ENCODE assay signal across 9 cellular contexts in the genomic region with DNA sequence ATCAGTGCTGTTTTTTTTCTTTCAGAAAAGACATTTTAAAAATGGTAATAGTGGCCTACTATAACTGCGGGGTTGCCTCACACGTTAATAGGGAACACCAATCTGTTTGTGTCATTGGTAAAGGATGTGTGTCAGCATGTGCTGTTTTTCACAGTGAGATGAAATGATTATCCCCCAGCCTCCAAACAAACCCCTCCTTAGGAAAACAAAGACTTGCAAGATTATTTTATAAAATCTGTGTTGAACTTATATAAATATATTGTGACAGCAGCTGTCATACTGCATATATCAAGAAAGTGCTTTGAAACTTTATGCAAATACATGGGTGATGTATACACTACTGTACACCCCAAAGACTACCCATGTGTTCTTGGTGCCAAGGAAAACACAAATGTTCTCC.
"Had no signal": no experiment of that assay in that cellular context is flagged by ENCODE, and none has a peak within 500 bp of the region (broad histone marks: within the 10 kb centered on the region; RNA-seq: fewer than 3 reads in every experiment).

No MANE protein-coding gene starts in this region.

- DNase-seq: HFFc6, KBM-7 had no signal

- H3K4me1 ChIP-seq: HAP-1 had no signal

- H3K36me3 ChIP-seq: HAP-1 had no signal

- FAIRE-seq: H1, H54, HepG2 had no signal

- H3K9me3 ChIP-seq: HAP-1 had no signal

- H3K4me3 ChIP-seq: GM23338, HAP-1 had no signal

- H3K27ac ChIP-seq: HL-60 had no signal

- ATAC-seq: GM23338, HCT116, HepG2 had no signal
